22 cellular contexts compared by ENCODE assay signal in the genomic region with DNA sequence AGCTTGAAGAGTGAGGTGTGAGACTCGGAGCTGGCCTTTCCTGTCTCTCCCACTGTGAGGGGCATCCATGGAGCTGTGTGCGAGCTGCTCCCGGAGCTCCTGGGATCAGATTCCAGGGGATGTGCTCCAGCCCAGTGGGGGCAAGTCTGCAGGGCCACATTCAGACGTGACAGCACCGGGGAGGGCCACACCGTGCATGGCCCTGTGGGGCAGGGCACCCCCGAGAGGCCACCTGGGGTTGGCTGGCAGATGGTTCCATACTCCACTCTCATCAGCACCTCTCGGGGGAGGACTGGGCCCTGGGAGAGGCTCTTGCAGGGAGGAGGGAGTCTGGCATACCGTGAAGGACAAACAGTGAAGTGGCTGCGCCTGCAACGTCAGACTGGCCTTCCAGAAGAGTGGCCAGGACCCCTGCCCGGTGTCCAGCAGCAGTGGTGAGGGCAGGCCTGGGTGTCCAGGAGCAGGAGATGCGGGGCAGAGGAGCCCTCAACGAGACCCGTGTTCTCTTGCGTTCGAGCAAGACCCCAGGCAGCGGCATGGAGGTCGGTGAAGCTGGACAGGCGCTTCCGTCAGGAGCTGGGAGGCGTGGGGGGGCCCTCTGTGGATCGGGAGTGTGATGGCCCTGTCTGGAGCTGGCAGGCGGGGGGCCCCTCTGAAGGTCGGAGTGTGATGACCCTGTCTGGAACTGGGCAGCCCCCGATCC.
"Had no signal": no experiment of that assay in that cellular context is flagged by ENCODE, and none has a peak within 500 bp of the region (broad histone marks: within the 10 kb centered on the region; RNA-seq: fewer than 3 reads in every experiment).

No MANE protein-coding gene starts in this region.

- H3K27ac ChIP-seq: adrenal gland, esophagus muscularis mucosa, heart right ventricle, psoas muscle, skin epidermis, stomach, VCaP had no signal

- H3K4me3 ChIP-seq: adrenal gland, esophagus muscularis mucosa, heart right ventricle, lung, psoas muscle, skin epidermis, stomach had no signal

- H3K4me1 ChIP-seq: adrenal gland, heart right ventricle, psoas muscle, stomach had no signal

- H3K9me3 ChIP-seq: adrenal gland, psoas muscle had no signal

- DNase-seq: activated CD4-positive, alpha-beta T cell treated with anti-CD3 and anti-CD28 coated beads for 1 hour; activated CD8-positive, alpha-beta memory T cell treated with anti-CD3 and anti-CD28 coated beads for 24 hours; activated CD8-positive, alpha-beta memory T cell treated with anti-CD3 and anti-CD28 coated beads, Interleukin-2, amount 50 U/mL, for 48 hours; activated gamma-delta T cell; activated T-cell treated with anti-CD3 and anti-CD28 coated beads, Interleukin-2, amount 50 U/mL, for 48 hours; adrenal gland; effector CD4-positive, alpha-beta T cell; heart right ventricle; left cardiac atrium; midbrain; nephron progenitor cell; psoas muscle; stimulated activated CD4-positive, alpha-beta T cell treated with anti-CD3 and anti-CD28 coated beads, Interleukin-15, amount 100 ng/mL, for 24 hours; stimulated activated CD4-positive, alpha-beta T cell treated with anti-CD3 and anti-CD28 coated beads, Interleukin-2, amount 100 ng/mL, for 48 hours; stomach; T-helper 2 cell; trophoblast cell had no signal

- ATAC-seq: activated naive CD4-positive, alpha-beta T cell treated with anti-CD3 and anti-CD28 coated beads, Interleukin-2, amount 50 U/mL, for 72 hours; left cardiac atrium had no signal

- H3K27me3 ChIP-seq: adrenal gland, esophagus muscularis mucosa had no signal

- H3K36me3 ChIP-seq: adrenal gland, esophagus muscularis mucosa, heart right ventricle, stomach had no signal
